In genomic region chr17:78448356-78448993, GRCh38 we compare ENCODE assay signal across 12 cellular contexts.
A peak's percentile ranks its signal among the peaks of the same experiment; 100 is the strongest.
DNase-seq lines count a peak whose midpoint lies in the region; ATAC-seq and TF ChIP-seq lines count a peak whose summit lies in the region.
"Had no signal": no experiment of that assay in that cellular context is flagged by ENCODE, and none has a peak within 500 bp of the region (broad histone marks: within the 10 kb centered on the region; RNA-seq: fewer than 3 reads in every experiment).

No MANE protein-coding gene starts in this region.

- H3K27ac ChIP-seq in cardiac muscle cell (no peak overlapping the region), right cardiac atrium (ENCODE audit: low read length) (no peak overlapping the region), upper lobe of right lung (no peak overlapping the region), esophagus muscularis mucosa (replicated peaks in 1 of 4) (no peak overlapping the region)

- intact Hi-C loops in right cardiac atrium (cut with DNase I), result no loop called here
- intact Hi-C loops in upper lobe of right lung (cut with DNase I), result no loop called here
- intact Hi-C loops in esophagus muscularis mucosa (cut with DNase I), result no loop called here

- H3K36me3 ChIP-seq in cardiac muscle cell (no peaks in the 10 kb centered on the region), upper lobe of right lung (no peaks in the 10 kb centered on the region), esophagus muscularis mucosa (no peaks in the 10 kb centered on the region)

- H3K4me1 ChIP-seq in cardiac muscle cell (ENCODE audit: low read depth) (no peaks in the 10 kb centered on the region), right cardiac atrium (ENCODE audit: control insufficient read depth, insufficient read depth, low read length) (no peaks in the 10 kb centered on the region), upper lobe of right lung (peaks cover under 1% of the 10 kb centered on the region), esophagus muscularis mucosa (no peaks in the 10 kb centered on the region)

- TF ChIP-seq EP300 in esophagus muscularis mucosa (IDR thresholded peaks at IDR 0.05), result no peak

- H3K9me3 ChIP-seq in cardiac muscle cell (ENCODE audit: low read depth) (no peaks in the 10 kb centered on the region), right cardiac atrium (ENCODE audit: control insufficient read depth, low read length) (no peaks in the 10 kb centered on the region), upper lobe of right lung (no peaks in the 10 kb centered on the region), esophagus muscularis mucosa (no peaks in the 10 kb centered on the region)

- DNase-seq in cardiac muscle cell (ENCODE audit: low read depth in 1 of 2, low spot score in 1 of 2) (peak in 1 of 2 donors; percentile 21), right cardiac atrium (no peak), MV-4-11 (lab: John Stamatoyannopoulos, UW) (peak; percentile 52), cardiac fibroblast (ENCODE audit: low read depth in 2 of 2) (no peak), upper lobe of right lung (no peak), medulla oblongata (ENCODE audit: extremely low spot score) (no peak), esophagus muscularis mucosa (ENCODE audit: extremely low spot score) (no peak)
- DNase-seq: activated T-cell treated with anti-CD3 and anti-CD28 coated beads for 4 hours; CD4-positive, alpha-beta T cell; NCI-H1436 treated with DMSO at 0.1 percent for 48 hours; T-helper 9 cell had no signal

- H3K4me3 ChIP-seq in cardiac muscle cell, result no peak overlapping the region
- H3K4me3 ChIP-seq in right cardiac atrium (ENCODE audit: low read length), result no peak overlapping the region
- no peak overlapping the region for H3K4me3 ChIP-seq in cardiac fibroblast (replicated peaks in 1 of 2; ENCODE audit: low read depth in 2 of 2, low read length in 2 of 2)
- H3K4me3 ChIP-seq in upper lobe of right lung, result no peak overlapping the region
- no peak overlapping the region for H3K4me3 ChIP-seq in esophagus muscularis mucosa

- peak; percentile 16 for TF ChIP-seq CTCF in cardiac muscle cell (IDR thresholded peaks at IDR 0.05; ENCODE audit: low read depth, low read length)
- TF ChIP-seq CTCF in cardiac fibroblast (IDR thresholded peaks at IDR 0.05; ENCODE audit: low read depth, low read length), result peak; percentile 25
- TF ChIP-seq CTCF in upper lobe of right lung (IDR thresholded peaks at IDR 0.05), result peak; percentile 10
- TF ChIP-seq CTCF in esophagus muscularis mucosa (IDR thresholded peaks at IDR 0.05), result no peak

- H3K27me3 ChIP-seq in cardiac muscle cell (no peaks in the 10 kb centered on the region), right cardiac atrium (ENCODE audit: control insufficient read depth, insufficient read depth) (no peaks in the 10 kb centered on the region), upper lobe of right lung (no peaks in the 10 kb centered on the region), esophagus muscularis mucosa (no peaks in the 10 kb centered on the region)

- no peak for ATAC-seq in right cardiac atrium
- ATAC-seq in upper lobe of right lung, result peak; percentile 8
- no peak for ATAC-seq in HG02678 (IDR thresholded peaks at IDR 0.05; ENCODE audit: unreplicated experiment)

- 73% methylated on average over 5 of the region's 5 CpGs for WGBS in right cardiac atrium
- 87% methylated on average over 5 of the region's 5 CpGs for WGBS in esophagus muscularis mucosa

- no peak for TF ChIP-seq POLR2A in esophagus muscularis mucosa (IDR thresholded peaks at IDR 0.05; ENCODE audit: low read depth)

Comparison
In these comparisons a context has a peak if more than half of its experiments do, and no peak if none do; other contexts are left out.
1. CTCF ChIP-seq: peak in cardiac muscle cell (single experiment), cardiac fibroblast (single experiment) and upper lobe of right lung (single experiment); none in esophagus muscularis mucosa (0 of 3).